ENCODE assay signal across 8 cellular contexts in genomic region chr6:151763938-151764680, GRCh38. TPM values are rescaled to one million over a fixed set of nuclear protein-coding genes. Genes with fewer than 3 reads are reported as not detected.
A peak's percentile ranks its signal among the peaks of the same experiment; 100 is the strongest.
DNase-seq lines count a peak whose midpoint lies in the region; ATAC-seq and TF ChIP-seq lines count a peak whose summit lies in the region.

No MANE protein-coding gene starts in this region.

- no peaks in the 10 kb centered on the region for H3K27me3 ChIP-seq in gastrocnemius medialis

- peak; percentile 94 for DNase-seq in DMS53 (lab: John Stamatoyannopoulos, UW)
- peak; percentile 17 for DNase-seq in HK-2 (ENCODE audit: unreplicated experiment)
- DNase-seq in T47D (ENCODE audit: low read depth in 1 of 2, low spot score in 1 of 2) = peak; percentile 60 to 96
- DNase-seq in gastrocnemius medialis = peak; percentile 73 to 84
- no peak for DNase-seq in activated gamma-delta T cell treated with Interleukin-2 at 50 U/mL for 16 hours

- no peaks in the 10 kb centered on the region for H3K4me1 ChIP-seq in gastrocnemius medialis

- intact Hi-C loops in gastrocnemius medialis (cut with DNase I; ENCODE audit: low total_unique reads) = loop anchor here (1.0 to 5.0 kb wide), 2 partner anchors 72 to 360 kb away; no protein-coding TSS in a partner anchor

- no peaks in the 10 kb centered on the region for H3K36me3 ChIP-seq in gastrocnemius medialis

- H3K4me3 ChIP-seq in iPS-18c (ENCODE audit: insufficient read depth, low read depth, low read length) (peak overlapping the region; percentile 25; the same call in 1 of the 2 replicates), gastrocnemius medialis (peak overlapping the region in 2 of 4 donors; percentile 11 to 16)

- peak in 4 of 5 experiments; percentile 24 to 64 (median 42) for TF ChIP-seq CTCF in gastrocnemius medialis (IDR thresholded peaks at IDR 0.05 in 4 of 5, conservative IDR thresholded peaks at IDR 0.05 in 1 of 5)

- ATAC-seq in GM21367 (IDR thresholded peaks at IDR 0.05; ENCODE audit: unreplicated experiment) (peak; percentile 84), SK-N-SH treated with all-trans-retinoic acid at 6 μM for 48 hours (peak; percentile 99), gastrocnemius medialis (peak; percentile 67 to 73)

- peak in 1 of 2 donors; percentile 52 for TF ChIP-seq POLR2A in gastrocnemius medialis (IDR thresholded peaks at IDR 0.05)

- in situ Hi-C loops in T47D (cut with HindIII; ENCODE audit: low pct_unique_long_range_greater_than_20kb, low sequenced_read_pairs) (no loop called here), gastrocnemius medialis (cut with MboI; ENCODE audit: low sequenced_read_pairs in 4 of 4) (loop anchor here in 3 of 4 donors (10.0 to 25.0 kb wide), 2 partner anchors 361 to 498 kb away; no protein-coding TSS in a partner anchor)

- H3K9me3 ChIP-seq in iPS-18c (ENCODE audit: control insufficient read depth, insufficient read depth, low read length) (no peaks in the 10 kb centered on the region), gastrocnemius medialis (no peaks in the 10 kb centered on the region)

- H3K27ac ChIP-seq in gastrocnemius medialis = peak overlapping the region; percentile 42 to 57 (median 53)

TF ChIP-seq in SK-N-SH treated with all-trans-retinoic acid at 6 μM for 48 hours, 23 proteins besides CTCF, POLR2A, EP300 and RAD21:
- no peak for TF ChIP-seq BACH2 (CRISPR knock-in tag; IDR thresholded peaks at IDR 0.05; ENCODE audit: borderline replicate concordance)
- no peak for TF ChIP-seq TOX (CRISPR knock-in tag; IDR thresholded peaks at IDR 0.05; ENCODE audit: borderline replicate concordance)
- TF ChIP-seq ZC3H10 (CRISPR knock-in tag; IDR thresholded peaks at IDR 0.05) = no peak
- TF ChIP-seq TCF4 (CRISPR knock-in tag; IDR thresholded peaks at IDR 0.05; ENCODE audit: borderline replicate concordance) = no peak
- TF ChIP-seq TSHZ2 (CRISPR knock-in tag; IDR thresholded peaks at IDR 0.05) = no peak
- TF ChIP-seq GLIS3 (CRISPR knock-in tag; IDR thresholded peaks at IDR 0.05) = no peak
- TF ChIP-seq RARB (CRISPR knock-in tag; IDR thresholded peaks at IDR 0.05) = no peak
- no peak for TF ChIP-seq PPARA (CRISPR knock-in tag; IDR thresholded peaks at IDR 0.05; ENCODE audit: borderline replicate concordance)
- TF ChIP-seq, protein P1, sequence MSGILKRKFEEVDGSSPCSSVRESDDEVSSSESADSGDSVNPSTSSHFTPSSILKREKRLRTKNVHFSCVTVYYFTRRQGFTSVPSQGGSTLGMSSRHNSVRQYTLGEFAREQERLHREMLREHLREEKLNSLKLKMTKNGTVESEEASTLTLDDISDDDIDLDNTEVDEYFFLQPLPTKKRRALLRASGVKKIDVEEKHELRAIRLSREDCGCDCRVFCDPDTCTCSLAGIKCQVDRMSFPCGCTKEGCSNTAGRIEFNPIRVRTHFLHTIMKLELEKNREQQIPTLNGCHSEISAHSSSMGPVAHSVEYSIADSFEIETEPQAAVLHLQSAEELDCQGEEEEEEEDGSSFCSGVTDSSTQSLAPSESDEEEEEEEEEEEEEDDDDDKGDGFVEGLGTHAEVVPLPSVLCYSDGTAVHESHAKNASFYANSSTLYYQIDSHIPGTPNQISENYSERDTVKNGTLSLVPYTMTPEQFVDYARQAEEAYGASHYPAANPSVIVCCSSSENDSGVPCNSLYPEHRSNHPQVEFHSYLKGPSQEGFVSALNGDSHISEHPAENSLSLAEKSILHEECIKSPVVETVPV (CRISPR knock-in tag; IDR thresholded peaks at IDR 0.05) = no peak
- TF ChIP-seq, protein P2, sequence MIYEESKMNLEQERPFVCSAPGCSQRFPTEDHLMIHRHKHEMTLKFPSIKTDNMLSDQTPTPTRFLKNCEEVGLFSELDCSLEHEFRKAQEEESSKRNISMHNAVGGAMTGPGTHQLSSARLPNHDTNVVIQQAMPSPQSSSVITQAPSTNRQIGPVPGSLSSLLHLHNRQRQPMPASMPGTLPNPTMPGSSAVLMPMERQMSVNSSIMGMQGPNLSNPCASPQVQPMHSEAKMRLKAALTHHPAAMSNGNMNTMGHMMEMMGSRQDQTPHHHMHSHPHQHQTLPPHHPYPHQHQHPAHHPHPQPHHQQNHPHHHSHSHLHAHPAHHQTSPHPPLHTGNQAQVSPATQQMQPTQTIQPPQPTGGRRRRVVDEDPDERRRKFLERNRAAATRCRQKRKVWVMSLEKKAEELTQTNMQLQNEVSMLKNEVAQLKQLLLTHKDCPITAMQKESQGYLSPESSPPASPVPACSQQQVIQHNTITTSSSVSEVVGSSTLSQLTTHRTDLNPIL (CRISPR knock-in tag; IDR thresholded peaks at IDR 0.05; ENCODE audit: low read depth) = no peak
- TF ChIP-seq ZFP30 (CRISPR knock-in tag; IDR thresholded peaks at IDR 0.05) = no peak

RNA-seq across cellular contexts. Expression of gene ESR1, which starts 43.4 kb away (rescaled TPM):
- 1 to 10 TPM in 3 of 4 donors, under 1 TPM in 1; 0.61 to 1.1 (median 1.1) TPM for total RNA-seq in gastrocnemius medialis
